ENCODE assay signal across 19 cellular contexts in genomic region chr1:79124756-79125155, GRCh38.
"Had no signal": no experiment of that assay in that cellular context is flagged by ENCODE, and none has a peak within 500 bp of the region (broad histone marks: within the 10 kb centered on the region; RNA-seq: fewer than 3 reads in every experiment).

No MANE protein-coding gene starts in this region.

- H3K4me1 Mint-ChIP-seq: activated CD8-positive, alpha-beta memory T cell treated with anti-CD3 and anti-CD28 coated beads, Interleukin-2, amount 10 ng/mL, durations not matched to agents 7 days and 5 days; immature natural killer cell; T-helper 17 cell had no signal

- H3K36me3 Mint-ChIP-seq: activated CD8-positive, alpha-beta memory T cell treated with anti-CD3 and anti-CD28 coated beads, Interleukin-2, amount 10 ng/mL, durations not matched to agents 7 days and 5 days; activated naive CD8-positive, alpha-beta T cell; natural killer cell treated with Interleukin-12 subunit alpha and Interleukin-12 subunit beta and Interleukin-15 and Interleukin-18, amount 100 ng/mL, for 72 hours had no signal

- H3K36me3 ChIP-seq: breast epithelium, esophagus squamous epithelium, upper lobe of right lung had no signal

- ATAC-seq: activated CD8-positive, alpha-beta memory T cell treated with anti-CD3 and anti-CD28 coated beads, Interleukin-2, amount 10 ng/mL, durations not matched to agents 7 days and 5 days; foreskin keratinocyte; left colon; mucosa of descending colon; natural killer cell treated with Interleukin-12 subunit alpha and Interleukin-12 subunit beta and Interleukin-15 and Interleukin-18, amount 100 ng/mL, for 72 hours; T-helper 17 cell; upper lobe of right lung had no signal

- H3K4me3 ChIP-seq: breast epithelium, esophagus squamous epithelium, mucosa of descending colon, upper lobe of right lung had no signal

- H3K27me3 ChIP-seq: breast epithelium, esophagus squamous epithelium, foreskin keratinocyte, upper lobe of right lung had no signal

- H3K27me3 Mint-ChIP-seq: activated CD8-positive, alpha-beta memory T cell treated with anti-CD3 and anti-CD28 coated beads, Interleukin-2, amount 10 ng/mL, durations not matched to agents 7 days and 5 days; activated naive CD8-positive, alpha-beta T cell; activated T-cell treated with anti-CD3 and anti-CD28 coated beads, Interleukin-2, amount 50 U/mL, for 24 hours; natural killer cell treated with Interleukin-12 subunit alpha and Interleukin-12 subunit beta and Interleukin-15 and Interleukin-18, amount 100 ng/mL, for 72 hours; T-helper 17 cell had no signal

- DNase-seq: activated CD4-positive, alpha-beta T cell treated with anti-CD3 and anti-CD28 coated beads, Interleukin-2, amount 50 U/mL, for 4 hours; activated CD4-positive, CD25-positive, alpha-beta regulatory T cell treated with anti-CD3 and anti-CD28 coated beads, Interleukin-2, amount 50 U/mL, for 72 hours; activated CD8-positive, alpha-beta memory T cell treated with anti-CD3 and anti-CD28 coated beads, Interleukin-2, amount 10 ng/mL, durations not matched to agents 7 days and 5 days; activated effector memory CD4-positive, alpha-beta T cell treated with Interleukin-2 at 50 U/mL for 16 hours; activated T-cell treated with anti-CD3 and anti-CD28 coated beads, Interleukin-2, amount 50 U/mL, for 24 hours; esophagus squamous epithelium; immature natural killer cell; left colon; mucosa of descending colon; stimulated activated CD4-positive, alpha-beta T cell treated with anti-CD3 and anti-CD28 coated beads, Interleukin-2, amount 100 ng/mL, for 48 hours; stimulated activated naive CD4-positive, alpha-beta T cell treated with Interleukin-2 at 50 U/mL for 16 hours; T-helper 17 cell; upper lobe of right lung had no signal

- FAIRE-seq: endometrium, TTC549 had no signal

- H3K9me3 ChIP-seq: breast epithelium, esophagus squamous epithelium, mucosa of descending colon, upper lobe of right lung had no signal

- H3K27ac Mint-ChIP-seq: activated CD8-positive, alpha-beta memory T cell treated with anti-CD3 and anti-CD28 coated beads, Interleukin-2, amount 10 ng/mL, durations not matched to agents 7 days and 5 days; activated naive CD8-positive, alpha-beta T cell; activated T-cell treated with anti-CD3 and anti-CD28 coated beads, Interleukin-2, amount 50 U/mL, for 24 hours; immature natural killer cell; natural killer cell treated with Interleukin-12 subunit alpha and Interleukin-12 subunit beta and Interleukin-15 and Interleukin-18, amount 100 ng/mL, for 72 hours; T-helper 17 cell had no signal

- H3K27ac ChIP-seq: breast epithelium, esophagus squamous epithelium, foreskin keratinocyte, upper lobe of right lung had no signal

- H3K4me1 ChIP-seq: breast epithelium, esophagus squamous epithelium, foreskin keratinocyte, upper lobe of right lung had no signal

- H3K4me3 Mint-ChIP-seq: activated CD8-positive, alpha-beta memory T cell treated with anti-CD3 and anti-CD28 coated beads, Interleukin-2, amount 10 ng/mL, durations not matched to agents 7 days and 5 days; activated naive CD8-positive, alpha-beta T cell; activated T-cell treated with anti-CD3 and anti-CD28 coated beads, Interleukin-2, amount 50 U/mL, for 24 hours; immature natural killer cell; natural killer cell treated with Interleukin-12 subunit alpha and Interleukin-12 subunit beta and Interleukin-15 and Interleukin-18, amount 100 ng/mL, for 72 hours; T-helper 17 cell had no signal
